10 cellular contexts compared by ENCODE assay signal in genomic region chr4:124940387-124940786, GRCh38.
A peak's percentile ranks its signal among the peaks of the same experiment; 100 is the strongest.
DNase-seq lines count a peak whose midpoint lies in the region; ATAC-seq and TF ChIP-seq lines count a peak whose summit lies in the region.
"Had no signal": no experiment of that assay in that cellular context is flagged by ENCODE, and none has a peak within 500 bp of the region (broad histone marks: within the 10 kb centered on the region; RNA-seq: fewer than 3 reads in every experiment).

No MANE protein-coding gene starts in this region.

- no peak overlapping the region for H3K4me3 ChIP-seq in astrocyte of the spinal cord (ENCODE audit: low read depth, low read length)
- no peak overlapping the region for H3K4me3 ChIP-seq in right cardiac atrium (ENCODE audit: low read length)
- H3K4me3 ChIP-seq in suprapubic skin = no peak overlapping the region

- H3K27ac ChIP-seq in right cardiac atrium (ENCODE audit: low read length) (no peak overlapping the region), suprapubic skin (peak overlapping the region; percentile 10)

- TF ChIP-seq POLR2A in suprapubic skin (IDR thresholded peaks at IDR 0.05) = no peak

- intact Hi-C loops in right cardiac atrium (cut with DNase I) = no loop called here

- TF ChIP-seq CTCF in astrocyte of the spinal cord (IDR thresholded peaks at IDR 0.05; ENCODE audit: low read depth, low read length) (no peak), suprapubic skin (IDR thresholded peaks at IDR 0.05) (no peak)

- no peak for TF ChIP-seq EP300 in suprapubic skin (IDR thresholded peaks at IDR 0.05)

- no peaks in the 10 kb centered on the region for H3K36me3 ChIP-seq in suprapubic skin

- in situ Hi-C loops in astrocyte of the spinal cord (cut with HindIII; ENCODE audit: low sequenced_read_pairs) = no loop called here

- H3K9me3 ChIP-seq in right cardiac atrium (ENCODE audit: control insufficient read depth, low read length) (no peaks in the 10 kb centered on the region), suprapubic skin (no peaks in the 10 kb centered on the region)

- 9% methylated on average over 3 of the region's 3 CpGs for WGBS in right cardiac atrium
- 15% methylated on average over 3 of the region's 3 CpGs for WGBS in suprapubic skin

- DNase-seq in HS-5 (ENCODE audit: low read depth) (peak; percentile 95), astrocyte of the spinal cord (ENCODE audit: low read depth, low spot score) (peak; percentile 97), right cardiac atrium (no peak), suprapubic skin (ENCODE audit: low spot score in 2 of 2) (no peak), T-helper 9 cell (no peak), SIG-M5 treated with dmso at 0.1 percent for 504 hours (lab: John Stamatoyannopoulos, UW; ENCODE audit: unreplicated experiment) (no peak), cortex of kidney (lab: John Stamatoyannopoulos, UW) (no peak)
- no peak for DNase-seq in activated CD4-positive, alpha-beta T cell treated with anti-CD3 and anti-CD28 coated beads for 4 hours
- DNase-seq: activated CD4-positive, alpha-beta T cell treated with anti-CD3 and anti-CD28 coated beads, Interleukin-2, amount 50 U/mL, for 1 hour; NCI-H82 had no signal

- H3K27me3 ChIP-seq in right cardiac atrium (ENCODE audit: control insufficient read depth, insufficient read depth) (no peaks in the 10 kb centered on the region), suprapubic skin (no peaks in the 10 kb centered on the region)

- no peaks in the 10 kb centered on the region for H3K4me1 ChIP-seq in right cardiac atrium (ENCODE audit: control insufficient read depth, insufficient read depth, low read length)
- H3K4me1 ChIP-seq in suprapubic skin = peaks cover 38% of the 10 kb centered on the region

- peak; percentile 72 to 92 for ATAC-seq in right cardiac atrium

Comparison
In these comparisons a context has a peak if more than half of its experiments do, and no peak if none do; other contexts are left out.
1. DNase-seq: peak in HS-5 (single experiment) and astrocyte of the spinal cord (single experiment); none in right cardiac atrium (0 of 3), suprapubic skin (0 of 2), activated CD4-positive, alpha-beta T cell treated with anti-CD3 and anti-CD28 coated beads for 4 hours (0 of 2), T-helper 9 cell (single experiment), SIG-M5 treated with dmso at 0.1 percent for 504 hours (single experiment) and cortex of kidney (single experiment).